8 cellular contexts compared by ENCODE assay signal in genomic region chr3:177448987-177449975, GRCh38.
DNase-seq lines count a peak whose midpoint lies in the region; ATAC-seq and TF ChIP-seq lines count a peak whose summit lies in the region.

No MANE protein-coding gene starts in this region.

- H3K36me3 Mint-ChIP-seq in type B pancreatic cell = no peaks in the 10 kb centered on the region

- no peaks in the 10 kb centered on the region for H3K27me3 Mint-ChIP-seq in type B pancreatic cell

- peak; percentile 95 for ATAC-seq in HG03066 (IDR thresholded peaks at IDR 0.05; ENCODE audit: low read depth, unreplicated experiment)

- TF ChIP-seq CTCF in fibroblast of villous mesenchyme (IDR thresholded peaks at IDR 0.05; ENCODE audit: insufficient read depth, low read depth, low read length) = no peak
- no peak for TF ChIP-seq CTCF in type B pancreatic cell (conservative IDR thresholded peaks at IDR 0.05)

- H3K27ac Mint-ChIP-seq in type B pancreatic cell = peak overlapping the region; percentile 54

- H3K9me3 Mint-ChIP-seq in type B pancreatic cell = no peaks in the 10 kb centered on the region

- no peak overlapping the region for H3K4me3 ChIP-seq in fibroblast of villous mesenchyme (ENCODE audit: low read depth, low read length)

- DNase-seq in activated naive CD4-positive, alpha-beta T cell treated with Interleukin-2 at 50 U/mL for 16 hours = peak; percentile 4
- DNase-seq in activated naive CD4-positive, alpha-beta T cell treated with anti-CD3 and anti-CD28 coated beads, Interleukin-2, amount 50 U/mL, for 16 hours = no peak
- DNase-seq in SK-MEL-5 (ENCODE audit: low read depth, low spot score) = peak; percentile 34
- peak; percentile 49 for DNase-seq in fibroblast of villous mesenchyme (ENCODE audit: low read depth)
- no peak for DNase-seq in type B pancreatic cell (ENCODE audit: extremely low spot score, unreplicated experiment)
- DNase-seq in effector CD8-positive, alpha-beta T cell (lab: John Stamatoyannopoulos, UW) = no peak
- no peak for DNase-seq in activated CD8-positive, alpha-beta memory T cell treated with anti-CD3 and anti-CD28 coated beads, Interleukin-2, amount 50 U/mL, for 4 hours

- H3K4me3 Mint-ChIP-seq in type B pancreatic cell = no peak overlapping the region

- in situ Hi-C loops in SK-MEL-5 (cut with HindIII; ENCODE audit: low pct_unique_long_range_greater_than_20kb, low sequenced_read_pairs) = no loop called here

- peaks cover 19% of the 10 kb centered on the region for H3K4me1 Mint-ChIP-seq in type B pancreatic cell (ENCODE audit: unreplicated experiment)

Comparison
In these comparisons a context has a peak if more than half of its experiments do, and no peak if none do; other contexts are left out.
1. DNase-seq: peak in activated naive CD4-positive, alpha-beta T cell treated with Interleukin-2 at 50 U/mL for 16 hours (single experiment), SK-MEL-5 (single experiment) and fibroblast of villous mesenchyme (single experiment); none in activated naive CD4-positive, alpha-beta T cell treated with anti-CD3 and anti-CD28 coated beads, Interleukin-2, amount 50 U/mL, for 16 hours (single experiment), type B pancreatic cell (single experiment), effector CD8-positive, alpha-beta T cell (single experiment) and activated CD8-positive, alpha-beta memory T cell treated with anti-CD3 and anti-CD28 coated beads, Interleukin-2, amount 50 U/mL, for 4 hours (single experiment).